In the genomic region with DNA sequence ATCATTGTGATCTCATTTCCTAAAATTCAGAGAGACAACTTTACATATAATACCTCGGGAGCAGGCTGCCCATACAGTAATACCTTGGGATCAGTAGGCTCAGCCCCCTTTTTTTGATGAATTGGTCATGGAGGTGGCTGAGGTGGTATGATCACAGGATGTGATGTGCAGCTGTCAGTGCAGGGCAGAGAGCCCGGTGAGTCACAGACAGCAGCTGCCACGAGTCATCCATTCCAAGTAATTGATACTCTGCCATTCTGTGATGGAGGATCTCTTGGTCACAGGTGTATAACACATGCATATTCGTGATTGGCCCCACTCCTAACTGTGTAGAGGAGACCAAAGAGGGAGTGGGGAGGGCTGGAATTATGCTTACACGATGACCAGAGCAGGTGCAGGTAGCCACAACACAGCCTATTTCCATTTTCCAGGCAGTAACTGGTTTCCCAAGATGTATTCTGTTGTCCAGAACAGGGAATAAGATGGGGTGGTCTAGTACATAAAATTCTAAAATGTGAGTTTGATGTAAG, we compare ENCODE assay signal across 10 cellular contexts. TPM values are rescaled to one million over a fixed set of nuclear protein-coding genes. Genes with fewer than 3 reads are reported as not detected.
DNase-seq lines count a peak whose midpoint lies in the region; ATAC-seq, FAIRE-seq and TF ChIP-seq lines count a peak whose summit lies in the region.
"Had no signal": no experiment of that assay in that cellular context is flagged by ENCODE, and none has a peak within 500 bp of the region (broad histone marks: within the 10 kb centered on the region; RNA-seq: fewer than 3 reads in every experiment).

No MANE protein-coding gene starts in this region.

- H3K9me3 ChIP-seq in OCI-LY3 (ENCODE audit: insufficient read depth, low read length) (no peaks in the 10 kb centered on the region), OCI-LY7 (ENCODE audit: low read length) (no peaks in the 10 kb centered on the region)

- H3K4me2 ChIP-seq in OCI-LY3 (ENCODE audit: low read length), result peak overlapping the region; percentile 69
- no peak overlapping the region for H3K4me2 ChIP-seq in OCI-LY7 (ENCODE audit: low read length)

- POLR2A ChIA-PET in OCI-LY7 (lab: Charles Lee), result interaction anchor here (0.6 to 1.3 kb wide), 4 partner anchors 30 to 172 kb away, joined by 3 read pairs; no protein-coding TSS in a partner anchor

- CTCF ChIA-PET in OCI-LY7 (lab: Charles Lee; ENCODE audit: unreplicated experiment), result no interaction called here

- no peak for TF ChIP-seq POLR2A in H54 (IDR thresholded peaks at IDR 0.05; ENCODE audit: low read depth, low read length)

- no TSS peak for BruUV-seq in OCI-LY7 (replicated peaks; lab: Mats Ljungman, UMichigan)

- H3K27ac ChIP-seq in OCI-LY3 (ENCODE audit: low read length) (peak overlapping the region; percentile 56), OCI-LY7 (ENCODE audit: low read depth, low read length, poor library complexity, severe bottlenecking) (no peak overlapping the region)

- peaks cover 63% of the 10 kb centered on the region for H3K4me1 ChIP-seq in OCI-LY3 (ENCODE audit: low read length)
- no peaks in the 10 kb centered on the region for H3K4me1 ChIP-seq in OCI-LY7 (ENCODE audit: insufficient read depth, low read length, poor library complexity, severe bottlenecking)

- H3K27me3 ChIP-seq in OCI-LY3 (ENCODE audit: low read depth, low read length), result no peaks in the 10 kb centered on the region

- H3K36me3 ChIP-seq in OCI-LY3 (replicated peaks; ENCODE audit: low read depth, low read length) (peaks cover 11% of the 10 kb centered on the region), OCI-LY7 (ENCODE audit: insufficient read depth, low read length) (no peaks in the 10 kb centered on the region)

- DNase-seq in DMS 273 treated with DMSO at 0.1 percent for 48 hours (lab: John Stamatoyannopoulos, UW), result peak; percentile 45
- peak; percentile 26 for DNase-seq in HS-5 (ENCODE audit: low read depth)
- DNase-seq in glomerular visceral epithelial cell (ENCODE audit: extremely low spot score), result peak; percentile 30
- no peak for DNase-seq in H54 (ENCODE audit: insufficient read length, low spot score)
- no peak for DNase-seq in OCI-LY7 (ENCODE audit: low spot score)
- no peak for DNase-seq in ureter (ENCODE audit: low spot score)
- DNase-seq: kidney had no signal

- H3K9me2 ChIP-seq in OCI-LY7 (ENCODE audit: insufficient read depth, low read length), result no peaks in the 10 kb centered on the region

- peak overlapping the region; percentile 20 for H3K9ac ChIP-seq in OCI-LY3 (ENCODE audit: low read length)

- intact Hi-C loops in OCI-LY7 (cut with micrococcal nuclease; ENCODE audit: unreplicated experiment), result no loop called here

- H4K20me1 ChIP-seq in OCI-LY3 (ENCODE audit: insufficient read depth, low read length) (0 out of 2 replicates have a peak, but pooled peaks cover 3% of the 10 kb centered on the region), OCI-LY7 (ENCODE audit: insufficient read depth, low read length) (no peaks in the 10 kb centered on the region)

- no peak for TF ChIP-seq CTCF in OCI-LY3 (IDR thresholded peaks at IDR 0.05; ENCODE audit: low read depth, low read length)
- TF ChIP-seq CTCF in OCI-LY7 (conservative IDR thresholded peaks at IDR 0.05; ENCODE audit: low read length), result no peak

- no peak overlapping the region for H2AFZ ChIP-seq in OCI-LY3 (ENCODE audit: low read depth, low read length)
- no peak overlapping the region for H2AFZ ChIP-seq in OCI-LY7 (ENCODE audit: low read length)

- no peak for ATAC-seq in HG02852 (IDR thresholded peaks at IDR 0.05; ENCODE audit: unreplicated experiment)

- H3K4me3 ChIP-seq in OCI-LY3 (ENCODE audit: low read length) (peak overlapping the region; percentile 27), OCI-LY7 (ENCODE audit: low read depth, low read length, poor library complexity, severe bottlenecking) (no peak overlapping the region)

- FAIRE-seq in H54 (lab: Jason Lieb, UNC), result no peak
- FAIRE-seq: kidney had no signal

- peaks cover 90% of the 10 kb centered on the region for H3K79me2 ChIP-seq in OCI-LY3 (ENCODE audit: low read length)
- H3K79me2 ChIP-seq in OCI-LY7 (ENCODE audit: insufficient read depth, low read depth, low read length), result no peaks in the 10 kb centered on the region

RNA-seq across cellular contexts. Expression of a gene that starts 14.1 kb away (rescaled TPM):
- total RNA-seq in OCI-LY7 (2014; rRNA removed; shearing (Covaris generic)), result not detected in 2 replicates
- total RNA-seq in OCI-LY7 (2022) (not detected in 2 replicates), ureter (3.6 TPM)
- total RNA-seq: T-helper 2 cell treated with Interferon-gamma antibody and Interleukin-4, amounts not matched to agents 100 ng/mL and 5 ng/mL, for 36 hours had no signal

Comparison
In these comparisons a context has a peak if more than half of its experiments do, and no peak if none do; other contexts are left out.
1. DNase-seq: peak in DMS 273 treated with DMSO at 0.1 percent for 48 hours (single experiment), HS-5 (single experiment) and glomerular visceral epithelial cell (single experiment); none in H54 (single experiment), OCI-LY7 (single experiment) and ureter (single experiment).